8 cellular contexts compared by ENCODE assay signal in the genomic region with DNA sequence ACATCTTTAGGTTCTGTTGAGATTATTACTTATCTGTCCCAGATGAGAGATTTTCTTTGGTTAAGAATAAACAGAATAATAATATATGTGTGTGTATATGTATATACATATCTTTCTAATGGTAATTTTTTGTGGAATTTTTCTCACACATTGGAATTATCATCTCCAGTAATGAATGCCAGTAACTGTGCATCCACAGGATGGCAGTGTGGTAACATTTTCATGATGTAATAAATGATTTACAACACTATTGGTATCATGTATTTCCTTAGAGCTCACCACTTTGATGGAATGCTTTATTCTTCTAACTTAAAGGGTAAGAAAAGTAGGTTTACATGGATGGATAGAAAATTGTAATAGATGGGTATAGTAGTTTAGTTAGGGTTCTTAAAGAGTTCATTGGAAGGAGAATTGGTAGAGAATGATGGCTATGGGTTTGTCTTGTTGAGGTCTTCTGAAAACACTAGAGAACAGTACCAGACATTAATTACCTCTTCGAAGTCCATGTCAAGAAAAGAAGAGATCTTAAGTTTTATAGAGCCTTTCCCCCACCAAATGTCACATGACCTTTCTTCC.
DNase-seq lines count a peak whose midpoint lies in the region; ATAC-seq and TF ChIP-seq lines count a peak whose summit lies in the region.

No MANE protein-coding gene starts in this region.

- intact Hi-C loops in mucosa of descending colon (cut with DNase I, micrococcal nuclease), result no loop called here

- peaks cover 13% of the 10 kb centered on the region for H3K9me3 ChIP-seq in mucosa of descending colon

- no peak overlapping the region for H3K4me3 ChIP-seq in LNCaP clone FGC (ENCODE audit: low read depth, low read length)
- no peak overlapping the region for H3K4me3 ChIP-seq in choroid plexus epithelial cell (ENCODE audit: low read depth, low read length)
- no peak overlapping the region for H3K4me3 ChIP-seq in mucosa of descending colon

- TF ChIP-seq CTCF in LNCaP clone FGC (IDR thresholded peaks at IDR 0.05; ENCODE audit: control insufficient read depth, extremely low read depth, insufficient read depth) (peak; percentile 78), choroid plexus epithelial cell (conservative IDR thresholded peaks at IDR 0.05; ENCODE audit: low read depth, low read length) (peak; percentile 65), mucosa of descending colon (IDR thresholded peaks at IDR 0.05) (no peak)

- in situ Hi-C loops in Caki2 (cut with HindIII; ENCODE audit: low pct_unique_long_range_greater_than_20kb, low sequenced_read_pairs), result no loop called here

- H3K4me1 ChIP-seq in mucosa of descending colon (ENCODE audit: low read depth), result peaks cover 5% of the 10 kb centered on the region

- ATAC-seq in mucosa of descending colon, result peak; percentile 53

- H3K36me3 ChIP-seq in mucosa of descending colon (ENCODE audit: low read depth), result no peaks in the 10 kb centered on the region

- DNase-seq in Caki2 (ENCODE audit: low read depth), result peak; percentile 31
- DNase-seq in LNCaP clone FGC (ENCODE audit: low read depth), result no peak
- peak; percentile 72 for DNase-seq in choroid plexus epithelial cell (ENCODE audit: low read depth)
- DNase-seq in mucosa of descending colon, result peak in 1 of 3 donors; percentile 58
- DNase-seq in NCI-H2171 (lab: John Stamatoyannopoulos, UW), result no peak
- no peak for DNase-seq in stimulated activated CD4-positive, alpha-beta T cell treated with anti-CD3 and anti-CD28 coated beads, Interleukin-1b, Interleukin-23, amount 100 ng/mL, for 48 hours
- DNase-seq in NCI-H1436 treated with DMSO at 0.1 percent for 48 hours (lab: John Stamatoyannopoulos, UW), result no peak
- DNase-seq in activated effector memory CD4-positive, alpha-beta T cell treated with Interleukin-2 at 50 U/mL for 16 hours, result no peak

Comparison
In these comparisons a context has a peak if more than half of its experiments do, and no peak if none do; other contexts are left out.
1. DNase-seq: peak in Caki2 (single experiment) and choroid plexus epithelial cell (single experiment); none in LNCaP clone FGC (single experiment), NCI-H2171 (single experiment), stimulated activated CD4-positive, alpha-beta T cell treated with anti-CD3 and anti-CD28 coated beads, Interleukin-1b, Interleukin-23, amount 100 ng/mL, for 48 hours (single experiment), NCI-H1436 treated with DMSO at 0.1 percent for 48 hours (single experiment) and activated effector memory CD4-positive, alpha-beta T cell treated with Interleukin-2 at 50 U/mL for 16 hours (single experiment).